Comparison of ENCODE assay signal across 18 cellular contexts in the genomic region with DNA sequence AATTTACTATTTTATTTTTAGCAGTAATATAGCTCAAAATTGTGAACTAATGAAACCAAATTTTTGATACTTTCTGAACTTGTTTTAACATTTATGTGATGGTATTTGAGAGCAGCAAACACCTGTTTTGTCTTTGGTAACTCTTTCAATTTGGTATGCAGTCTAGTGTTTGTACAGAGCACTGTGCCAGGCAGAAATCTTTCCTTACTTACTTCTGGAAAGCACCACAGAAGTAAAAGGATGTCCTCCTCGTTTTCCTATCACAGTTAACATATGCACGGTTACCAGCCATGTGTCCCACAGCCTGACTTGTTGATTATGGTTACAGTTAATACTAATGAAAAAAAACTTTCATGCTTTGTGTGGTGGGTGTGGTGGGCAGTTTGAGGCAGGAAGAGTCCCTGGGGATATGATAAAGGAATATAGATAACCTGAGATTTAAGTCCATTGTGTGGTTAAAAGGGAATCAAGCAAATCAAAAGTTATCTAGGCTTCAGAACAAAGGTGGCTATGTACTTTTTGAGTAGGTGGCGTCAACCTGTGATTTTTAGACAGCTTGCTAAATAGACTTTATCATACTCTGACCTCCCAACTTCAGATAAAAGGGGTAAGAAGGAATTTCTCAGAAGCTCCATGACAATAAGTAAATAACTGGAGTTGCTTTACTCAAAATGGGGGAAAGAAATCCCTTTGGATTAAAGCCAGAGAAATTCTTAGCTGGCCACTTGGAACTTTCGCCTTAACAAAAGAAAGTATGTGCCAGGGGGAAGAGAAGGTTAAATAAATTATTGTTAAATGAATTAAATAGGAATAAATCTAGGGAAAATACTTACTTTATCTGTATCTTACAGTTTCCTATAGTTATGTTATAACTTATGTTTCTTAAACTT. TPM values are rescaled to one million over a fixed set of nuclear protein-coding genes. Genes with fewer than 3 reads are reported as not detected.
A peak's percentile ranks its signal among the peaks of the same experiment; 100 is the strongest.
DNase-seq lines count a peak whose midpoint lies in the region; ATAC-seq and TF ChIP-seq lines count a peak whose summit lies in the region.
"Had no signal": no experiment of that assay in that cellular context is flagged by ENCODE, and none has a peak within 500 bp of the region (broad histone marks: within the 10 kb centered on the region; RNA-seq: fewer than 3 reads in every experiment).

No MANE protein-coding gene starts in this region.

- peak overlapping the region; percentile 30 for H2AFZ ChIP-seq in osteoblast (ENCODE audit: low read length)

- peak overlapping the region; percentile 81 for H3K27ac ChIP-seq in SJCRH30
- H3K27ac ChIP-seq in endodermal cell (ENCODE audit: low read depth, low read length), result no peak overlapping the region
- H3K27ac ChIP-seq in osteoblast (ENCODE audit: low read depth, low read length), result no peak overlapping the region

- 45% methylated on average over 4 of the region's 4 CpGs; no CpG with 5 or more reads in 1 of the 2 experiments for WGBS in endodermal cell (ENCODE audit: insufficient coverage in 1 of 2, insufficient read length in 1 of 2), 2 experiments

- peaks cover 47% of the 10 kb centered on the region for H3K4me1 Mint-ChIP-seq in endodermal cell
- H3K4me1 Mint-ChIP-seq: IgD-negative memory B cell had no signal

- TF ChIP-seq CTCF in endodermal cell (conservative IDR thresholded peaks at IDR 0.05) (no peak), osteoblast (IDR thresholded peaks at IDR 0.05; ENCODE audit: extremely low read depth, low read depth, low read length) (no peak)

- no peak overlapping the region for H3K9ac ChIP-seq in endodermal cell (ENCODE audit: extremely low read depth, low read length, poor library complexity, severe bottlenecking)
- H3K9ac ChIP-seq: SK-N-SH had no signal

- H3K4me3 ChIP-seq in SJCRH30 (no peak overlapping the region), endodermal cell (ENCODE audit: low read length) (peak overlapping the region; percentile 15), osteoblast (ENCODE audit: insufficient read depth, low read length) (no peak overlapping the region)

- no peaks in the 10 kb centered on the region for H3K27me3 Mint-ChIP-seq in endodermal cell (ENCODE audit: insufficient read depth)
- H3K27me3 Mint-ChIP-seq: IgD-negative memory B cell had no signal

- peaks cover 24% of the 10 kb centered on the region for H3K4me1 ChIP-seq in SJCRH30
- peaks cover 4% of the 10 kb centered on the region for H3K4me1 ChIP-seq in endodermal cell (ENCODE audit: control insufficient read depth, insufficient read depth, low read length)
- H3K4me1 ChIP-seq in osteoblast (ENCODE audit: insufficient read depth, low read length), result peaks cover 12% of the 10 kb centered on the region

- ATAC-seq in GM19463 (IDR thresholded peaks at IDR 0.05; ENCODE audit: unreplicated experiment) (no peak), HG02588 (IDR thresholded peaks at IDR 0.05; ENCODE audit: unreplicated experiment) (no peak)
- ATAC-seq: Right ventricle myocardium inferior had no signal

- H3K27ac Mint-ChIP-seq in endodermal cell, result peak overlapping the region; percentile 88

- DNase-seq in COLO829 (ENCODE audit: low spot score), result peak; percentile 12
- peak in 1 of 2 experiments; percentile 48 for DNase-seq in SJCRH30
- peak; percentile 55 for DNase-seq in endodermal cell
- DNase-seq in osteoblast (ENCODE audit: insufficient read length, low spot score, missing footprints), result no peak
- no peak for DNase-seq in T-helper 2 cell
- DNase-seq in NCI-H1694 treated with DMSO at 0.1 percent for 48 hours (lab: John Stamatoyannopoulos, UW), result no peak
- DNase-seq: C1 segment of cervical spinal cord, DMS53, H7, NCI-H187, NCI-H446 treated with DMSO at 0.1 percent for 48 hours, NCI-H774, SK-N-SH had no signal

- peaks cover 12% of the 10 kb centered on the region for H3K36me3 Mint-ChIP-seq in endodermal cell (ENCODE audit: low read depth)

- no peak overlapping the region for H3K4me3 Mint-ChIP-seq in endodermal cell
- H3K4me3 Mint-ChIP-seq: IgD-negative memory B cell had no signal

- peaks cover 3% of the 10 kb centered on the region for H3K9me3 Mint-ChIP-seq in endodermal cell
- H3K9me3 Mint-ChIP-seq: IgD-negative memory B cell had no signal

- no peaks in the 10 kb centered on the region for H3K79me2 ChIP-seq in osteoblast (ENCODE audit: insufficient read depth, low read length)

- H3K36me3 ChIP-seq in SJCRH30 (no peaks in the 10 kb centered on the region), endodermal cell (ENCODE audit: control insufficient read depth, insufficient read depth, low read length) (peaks cover 14% of the 10 kb centered on the region), osteoblast (ENCODE audit: insufficient read depth, low read length) (no peaks in the 10 kb centered on the region)

- no peak overlapping the region for H3K4me2 ChIP-seq in osteoblast (ENCODE audit: insufficient read depth, low read length)
- H3K4me2 ChIP-seq: SK-N-SH had no signal

- H3K9me3 ChIP-seq in SJCRH30 (replicated peaks), result no peaks in the 10 kb centered on the region
- H3K9me3 ChIP-seq in endodermal cell (ENCODE audit: control insufficient read depth, low read length), result peaks cover 12% of the 10 kb centered on the region
- no peaks in the 10 kb centered on the region for H3K9me3 ChIP-seq in osteoblast (ENCODE audit: low read depth, low read length)
- H3K9me3 ChIP-seq: SK-N-SH had no signal

- H3K27me3 ChIP-seq in SJCRH30, result no peaks in the 10 kb centered on the region
- no peaks in the 10 kb centered on the region for H3K27me3 ChIP-seq in endodermal cell (ENCODE audit: control insufficient read depth, insufficient read depth, low read length, poor library complexity, severe bottlenecking)
- no peaks in the 10 kb centered on the region for H3K27me3 ChIP-seq in osteoblast (ENCODE audit: insufficient read depth, low read length)

- no peaks in the 10 kb centered on the region for H4K20me1 ChIP-seq in osteoblast (ENCODE audit: insufficient read depth, low read length)

RNA-seq across cellular contexts. Expression of a gene that starts 20.1 kb away (rescaled TPM):
- total RNA-seq in SJCRH30 (2014; rRNA removed; shearing (Covaris generic)), result 0.03 and 0.06 TPM in 2 replicates
- total RNA-seq in endodermal cell (not detected), osteoblast (36.2 and 83.7 TPM in 2 replicates)
- not detected for polyA plus RNA-seq in endodermal cell (2013, experiment 1 of 2)
- not detected for polyA plus RNA-seq in endodermal cell (2013, experiment 2 of 2)
- total RNA-seq: A172, H7, Right ventricle myocardium inferior had no signal

RNA-seq across cellular contexts. Expression of a gene that starts 45.4 kb away (rescaled TPM):
- 14.0 and 15.4 TPM in 2 replicates for total RNA-seq in SJCRH30 (2014; rRNA removed; shearing (Covaris generic))
- total RNA-seq in endodermal cell (100 to 1,000 TPM in 1 of 2 donors, 10 to 100 TPM in 1; 83.0 to 136 TPM), osteoblast (7.2 and 13.6 TPM in 2 replicates)
- 35.9 TPM for polyA plus RNA-seq in endodermal cell (2013, experiment 1 of 2)
- polyA plus RNA-seq in endodermal cell (2013, experiment 2 of 2), result 32.2 TPM

Comparison
In these comparisons a context has a peak if more than half of its experiments do, and no peak if none do; other contexts are left out.
1. DNase-seq: peak in COLO829 (single experiment) and endodermal cell (single experiment); none in osteoblast (single experiment), T-helper 2 cell (0 of 5) and NCI-H1694 treated with DMSO at 0.1 percent for 48 hours (single experiment).
2. RNA of a gene that starts 20.1 kb away (total RNA-seq): 36.2 to 83.7 TPM in osteoblast; 0.03 to 0.06 TPM in SJCRH30 and not detected in endodermal cell; every median in the first group is over 10 times any median in the second.